1 cellular context compared by ENCODE assay signal in the genomic region with DNA sequence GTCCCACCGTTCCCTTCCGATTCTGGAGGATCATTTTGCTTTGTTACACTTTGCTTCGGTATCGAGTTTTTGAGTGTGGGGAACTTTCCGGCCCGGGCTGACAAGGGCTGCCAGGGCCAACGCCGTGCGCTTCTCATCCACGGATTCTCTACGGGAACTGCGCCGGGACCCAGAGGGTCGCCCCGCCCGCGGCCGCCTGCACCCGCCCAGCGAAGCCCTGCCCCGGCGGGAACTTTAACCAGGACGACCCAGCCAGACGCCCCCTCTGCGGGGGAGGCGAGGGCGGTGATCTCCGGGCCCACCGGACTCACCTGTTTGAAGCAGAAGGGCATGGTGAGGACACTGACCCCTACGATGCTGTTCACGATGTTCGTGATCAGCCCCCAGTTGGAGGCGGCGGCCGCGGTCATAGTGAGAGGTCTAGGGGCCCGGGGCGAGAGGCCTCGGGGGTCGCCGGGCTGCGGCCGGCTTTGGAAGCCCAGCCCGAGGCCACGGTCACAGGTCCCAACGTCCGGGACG.
TF ChIP-seq lines count a peak whose summit lies in the region.

No MANE protein-coding gene starts in this region.

TF ChIP-seq in HCT116, 20 proteins besides CTCF, POLR2A, EP300 and RAD21 (continued from another document):
- TF ChIP-seq, protein P1, sequence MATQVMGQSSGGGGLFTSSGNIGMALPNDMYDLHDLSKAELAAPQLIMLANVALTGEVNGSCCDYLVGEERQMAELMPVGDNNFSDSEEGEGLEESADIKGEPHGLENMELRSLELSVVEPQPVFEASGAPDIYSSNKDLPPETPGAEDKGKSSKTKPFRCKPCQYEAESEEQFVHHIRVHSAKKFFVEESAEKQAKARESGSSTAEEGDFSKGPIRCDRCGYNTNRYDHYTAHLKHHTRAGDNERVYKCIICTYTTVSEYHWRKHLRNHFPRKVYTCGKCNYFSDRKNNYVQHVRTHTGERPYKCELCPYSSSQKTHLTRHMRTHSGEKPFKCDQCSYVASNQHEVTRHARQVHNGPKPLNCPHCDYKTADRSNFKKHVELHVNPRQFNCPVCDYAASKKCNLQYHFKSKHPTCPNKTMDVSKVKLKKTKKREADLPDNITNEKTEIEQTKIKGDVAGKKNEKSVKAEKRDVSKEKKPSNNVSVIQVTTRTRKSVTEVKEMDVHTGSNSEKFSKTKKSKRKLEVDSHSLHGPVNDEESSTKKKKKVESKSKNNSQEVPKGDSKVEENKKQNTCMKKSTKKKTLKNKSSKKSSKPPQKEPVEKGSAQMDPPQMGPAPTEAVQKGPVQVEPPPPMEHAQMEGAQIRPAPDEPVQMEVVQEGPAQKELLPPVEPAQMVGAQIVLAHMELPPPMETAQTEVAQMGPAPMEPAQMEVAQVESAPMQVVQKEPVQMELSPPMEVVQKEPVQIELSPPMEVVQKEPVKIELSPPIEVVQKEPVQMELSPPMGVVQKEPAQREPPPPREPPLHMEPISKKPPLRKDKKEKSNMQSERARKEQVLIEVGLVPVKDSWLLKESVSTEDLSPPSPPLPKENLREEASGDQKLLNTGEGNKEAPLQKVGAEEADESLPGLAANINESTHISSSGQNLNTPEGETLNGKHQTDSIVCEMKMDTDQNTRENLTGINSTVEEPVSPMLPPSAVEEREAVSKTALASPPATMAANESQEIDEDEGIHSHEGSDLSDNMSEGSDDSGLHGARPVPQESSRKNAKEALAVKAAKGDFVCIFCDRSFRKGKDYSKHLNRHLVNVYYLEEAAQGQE (IDR thresholded peaks at IDR 0.05; ENCODE audit: low read depth): no peak
